1 cellular context compared by ENCODE assay signal in the genomic region with DNA sequence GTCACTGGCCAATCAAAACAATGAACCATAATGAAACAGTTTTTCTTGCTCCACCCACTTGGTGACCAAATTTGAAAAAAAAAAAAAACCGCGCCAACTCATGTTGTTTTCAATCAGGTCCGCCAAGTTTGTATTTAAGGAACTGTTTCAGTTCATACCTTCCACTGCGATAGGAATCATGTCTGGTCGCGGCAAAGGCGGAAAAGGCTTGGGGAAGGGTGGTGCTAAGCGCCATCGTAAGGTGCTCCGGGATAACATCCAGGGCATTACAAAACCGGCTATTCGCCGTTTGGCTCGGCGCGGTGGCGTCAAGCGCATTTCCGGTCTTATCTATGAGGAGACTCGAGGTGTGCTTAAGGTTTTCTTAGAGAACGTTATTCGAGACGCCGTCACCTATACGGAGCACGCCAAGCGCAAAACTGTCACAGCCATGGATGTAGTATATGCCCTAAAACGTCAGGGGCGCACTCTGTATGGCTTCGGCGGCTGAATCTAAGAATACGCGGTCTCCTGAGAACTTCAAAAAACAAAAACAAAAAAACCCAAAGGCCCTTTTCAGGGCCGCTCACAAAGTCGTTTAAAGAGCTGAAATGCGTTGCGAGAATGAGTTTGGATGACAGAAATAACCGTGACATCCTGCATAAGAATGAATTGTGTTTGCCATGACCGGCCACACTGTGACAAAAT.
TF ChIP-seq lines count a peak whose summit lies in the region.

No MANE protein-coding gene starts in this region.

TF ChIP-seq in A549, 52 proteins besides CTCF, POLR2A, EP300 and RAD21 (continued from another document):
- TF ChIP-seq, protein P1, sequence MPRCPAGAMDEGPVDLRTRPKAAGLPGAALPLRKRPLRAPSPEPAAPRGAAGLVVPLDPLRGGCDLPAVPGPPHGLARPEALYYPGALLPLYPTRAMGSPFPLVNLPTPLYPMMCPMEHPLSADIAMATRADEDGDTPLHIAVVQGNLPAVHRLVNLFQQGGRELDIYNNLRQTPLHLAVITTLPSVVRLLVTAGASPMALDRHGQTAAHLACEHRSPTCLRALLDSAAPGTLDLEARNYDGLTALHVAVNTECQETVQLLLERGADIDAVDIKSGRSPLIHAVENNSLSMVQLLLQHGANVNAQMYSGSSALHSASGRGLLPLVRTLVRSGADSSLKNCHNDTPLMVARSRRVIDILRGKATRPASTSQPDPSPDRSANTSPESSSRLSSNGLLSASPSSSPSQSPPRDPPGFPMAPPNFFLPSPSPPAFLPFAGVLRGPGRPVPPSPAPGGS (IDR thresholded peaks at IDR 0.05) = peak; percentile 99
- 0 out of 2 replicates have a peak, but pooled peaks have one; percentile 51 for TF ChIP-seq RCOR1 (IDR thresholded peaks at IDR 0.05; ENCODE audit: low read depth, low read length)
- no peak for TF ChIP-seq ZFP36 (IDR thresholded peaks at IDR 0.05; ENCODE audit: borderline replicate concordance, partially characterized antibody)
- TF ChIP-seq JUN (IDR thresholded peaks at IDR 0.05) = peak; percentile 100
- TF ChIP-seq ZNF302 (CRISPR knock-in tag; IDR thresholded peaks at IDR 0.05) = no peak
- no peak for TF ChIP-seq RNF2 (IDR thresholded peaks at IDR 0.05; ENCODE audit: borderline replicate concordance, low read depth)
- TF ChIP-seq, protein P2, sequence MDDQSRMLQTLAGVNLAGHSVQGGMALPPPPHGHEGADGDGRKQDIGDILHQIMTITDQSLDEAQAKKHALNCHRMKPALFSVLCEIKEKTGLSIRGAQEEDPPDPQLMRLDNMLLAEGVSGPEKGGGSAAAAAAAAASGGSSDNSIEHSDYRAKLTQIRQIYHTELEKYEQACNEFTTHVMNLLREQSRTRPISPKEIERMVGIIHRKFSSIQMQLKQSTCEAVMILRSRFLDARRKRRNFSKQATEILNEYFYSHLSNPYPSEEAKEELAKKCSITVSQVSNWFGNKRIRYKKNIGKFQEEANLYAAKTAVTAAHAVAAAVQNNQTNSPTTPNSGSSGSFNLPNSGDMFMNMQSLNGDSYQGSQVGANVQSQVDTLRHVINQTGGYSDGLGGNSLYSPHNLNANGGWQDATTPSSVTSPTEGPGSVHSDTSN (IDR thresholded peaks at IDR 0.05) = peak; percentile 80
- TF ChIP-seq HOXB13 (CRISPR knock-in tag; IDR thresholded peaks at IDR 0.05; ENCODE audit: low read depth) = no peak
- TF ChIP-seq RFX5 (IDR thresholded peaks at IDR 0.05) = no peak
- peak; percentile 78; the same call in 1 of the 2 replicates for TF ChIP-seq TP53 (CRISPR knock-in tag; IDR thresholded peaks at IDR 0.05)
- TF ChIP-seq CHD4 (IDR thresholded peaks at IDR 0.05; ENCODE audit: borderline replicate concordance) = no peak
